ENCODE assay signal across 17 cellular contexts in the genomic region with DNA sequence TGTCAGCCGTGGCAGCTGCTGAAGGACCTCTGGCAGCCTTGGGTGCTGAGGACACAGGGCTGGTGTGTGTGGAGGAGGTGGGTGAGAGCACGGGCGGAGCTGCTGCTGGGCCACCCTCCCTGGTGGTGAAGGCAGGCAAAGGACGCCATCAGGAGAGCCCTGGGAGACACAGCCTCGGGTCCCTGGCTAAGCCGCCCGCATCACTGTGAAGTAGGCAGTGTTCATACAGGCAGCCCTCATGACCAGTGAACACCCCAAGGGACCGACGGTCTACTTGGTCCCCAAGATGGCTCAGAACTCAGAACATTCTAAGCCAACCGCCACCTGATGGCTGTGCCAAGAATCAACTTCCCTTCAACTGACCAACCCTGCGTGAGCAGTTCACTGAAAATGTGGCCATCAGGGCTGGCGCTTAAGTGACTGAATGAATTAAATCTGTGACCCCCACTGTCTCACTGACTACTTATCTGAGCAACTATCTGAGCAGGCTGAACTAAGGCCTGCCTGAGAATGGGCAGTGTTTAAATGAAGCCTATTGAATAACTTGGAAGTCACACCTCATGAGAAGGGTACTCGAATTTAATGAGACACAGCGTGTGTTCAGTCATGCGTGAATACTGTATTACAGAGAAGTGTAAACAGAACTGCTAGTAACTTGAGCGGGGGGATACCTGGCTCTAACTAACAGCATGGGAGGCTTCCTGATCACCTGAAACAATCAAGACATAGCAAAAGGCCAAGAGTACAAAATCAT. TPM values are rescaled to one million over a fixed set of nuclear protein-coding genes. Genes with fewer than 3 reads are reported as not detected.
DNase-seq lines count a peak whose midpoint lies in the region; ATAC-seq and TF ChIP-seq lines count a peak whose summit lies in the region.
"Had no signal": no experiment of that assay in that cellular context is flagged by ENCODE, and none has a peak within 500 bp of the region (broad histone marks: within the 10 kb centered on the region; RNA-seq: fewer than 3 reads in every experiment).

No MANE protein-coding gene starts in this region.

- H3K79me2 ChIP-seq in mesendoderm (ENCODE audit: control insufficient read depth, insufficient read depth, low read length), result no peaks in the 10 kb centered on the region

- H3K4me3 ChIP-seq in mesendoderm (ENCODE audit: low read length), result no peak overlapping the region
- no peak overlapping the region for H3K4me3 ChIP-seq in body of pancreas
- H3K4me3 ChIP-seq: GM12878 had no signal

- H3K27ac ChIP-seq in mesendoderm (ENCODE audit: low read depth, low read length) (peak overlapping the region; percentile 31), body of pancreas (no peak overlapping the region)
- H3K27ac ChIP-seq: epithelial cell of prostate had no signal

- no peak overlapping the region for H3K18ac ChIP-seq in mesendoderm (ENCODE audit: low read length)

- intact Hi-C loops in body of pancreas (cut with DNase I), result no loop called here

- H3K23ac ChIP-seq in mesendoderm (ENCODE audit: low read length), result no peak overlapping the region

- H2BK5ac ChIP-seq in mesendoderm (ENCODE audit: low read length), result no peak overlapping the region

- no peak overlapping the region for H4K8ac ChIP-seq in mesendoderm (ENCODE audit: low read depth, low read length)

- no peak overlapping the region for H3K56ac ChIP-seq in mesendoderm (ENCODE audit: low read length)

- no peak overlapping the region for H2AK5ac ChIP-seq in mesendoderm (ENCODE audit: low read length)

- no peaks in the 10 kb centered on the region for H3K79me1 ChIP-seq in mesendoderm (ENCODE audit: low read length)

- DNase-seq in DMS79 (lab: John Stamatoyannopoulos, UW) (peak; percentile 77), NCI-H146 treated with DMSO at 0.1 percent for 48 hours (lab: John Stamatoyannopoulos, UW; ENCODE audit: unreplicated experiment) (peak; percentile 55), NCI-H524 (lab: John Stamatoyannopoulos, UW) (peak; percentile 85 to 92), mesendoderm (peak; percentile 86), body of pancreas (no peak), EL (no peak)
- DNase-seq in stimulated activated CD4-positive, alpha-beta T cell treated with anti-CD3 and anti-CD28 coated beads, Interleukin-15, amount 100 ng/mL, for 24 hours, result no peak
- DNase-seq: activated CD4-positive, alpha-beta T cell treated with anti-CD3 and anti-CD28 coated beads, Interleukin-2, amount 10 ng/mL, durations not matched to agents 24 days and 14 days; activated T-cell treated with anti-CD3 and anti-CD28 coated beads, Interleukin-2, amount 50 U/mL, for 48 hours; glutamatergic neuron; posterior cingulate gyrus; stimulated activated CD4-positive, alpha-beta T cell treated with anti-CD3 and anti-CD28 coated beads, Interleukin-1b, Interleukin-23, amount 100 ng/mL, for 48 hours; T-cell had no signal

- H3K4me2 ChIP-seq in mesendoderm (ENCODE audit: low read length), result no peak overlapping the region

- peaks cover 4% of the 10 kb centered on the region for H3K4me1 ChIP-seq in mesendoderm (ENCODE audit: control insufficient read depth, low read depth, low read length)
- H3K4me1 ChIP-seq in body of pancreas, result no peaks in the 10 kb centered on the region

- H4K5ac ChIP-seq in mesendoderm (ENCODE audit: low read length), result no peak overlapping the region

- no peak overlapping the region for H3K4ac ChIP-seq in mesendoderm (ENCODE audit: low read depth, low read length)

- H2BK15ac ChIP-seq in mesendoderm (replicated peaks; ENCODE audit: low read depth), result no peak overlapping the region

- H3K9me3 ChIP-seq in body of pancreas, result no peaks in the 10 kb centered on the region

- ATAC-seq in body of pancreas (no peak), esophagus mucosa (no peak)
- ATAC-seq: GM12878, Panc1, T-cell had no signal

- H2BK120ac ChIP-seq in mesendoderm (ENCODE audit: low read depth, low read length), result no peak overlapping the region

- TF ChIP-seq POLR2A in body of pancreas (IDR thresholded peaks at IDR 0.05), result no peak

- no CpG with 5 or more reads among the region's 16 CpGs for WGBS in mesendoderm (ENCODE audit: extremely low coverage, insufficient coverage, low lambda C conversion rate)
- 79 to 80% methylated on average over 13 to 16 of the region's 16 CpGs for WGBS in body of pancreas, 2 donors

- no peaks in the 10 kb centered on the region for H3K27me3 ChIP-seq in mesendoderm (ENCODE audit: insufficient read depth, low read length, poor library complexity)
- H3K27me3 ChIP-seq in body of pancreas, result no peaks in the 10 kb centered on the region

- H3K36me3 ChIP-seq in mesendoderm (ENCODE audit: control insufficient read depth, insufficient read depth, low read length) (no peaks in the 10 kb centered on the region), body of pancreas (replicated peaks in 1 of 2; ENCODE audit: insufficient read depth in 1 of 2, low read depth in 2 of 2) (no peaks in the 10 kb centered on the region)

- no peak for TF ChIP-seq CTCF in body of pancreas (IDR thresholded peaks at IDR 0.05)

- no peak overlapping the region for H3K9ac ChIP-seq in mesendoderm (ENCODE audit: low read length)

RNA-seq across cellular contexts. Expression of a gene that starts 54.7 kb away (rescaled TPM):
- polyA plus RNA-seq in mesendoderm (2013, experiment 1 of 2), result 6.9 TPM
- 7.4 TPM for polyA plus RNA-seq in mesendoderm (2013, experiment 2 of 2)
- total RNA-seq in body of pancreas (10 to 100 TPM; 10.4 to 21.8 TPM), esophagus mucosa (5.5 TPM)

Comparison
In these comparisons a context has a peak if more than half of its experiments do, and no peak if none do; other contexts are left out.
1. DNase-seq: peak in DMS79 (single experiment), NCI-H146 treated with DMSO at 0.1 percent for 48 hours (single experiment), NCI-H524 (2 of 2) and mesendoderm (single experiment); none in body of pancreas (0 of 4), stimulated activated CD4-positive, alpha-beta T cell treated with anti-CD3 and anti-CD28 coated beads, Interleukin-15, amount 100 ng/mL, for 24 hours (single experiment) and EL (single experiment).